In the genomic region with DNA sequence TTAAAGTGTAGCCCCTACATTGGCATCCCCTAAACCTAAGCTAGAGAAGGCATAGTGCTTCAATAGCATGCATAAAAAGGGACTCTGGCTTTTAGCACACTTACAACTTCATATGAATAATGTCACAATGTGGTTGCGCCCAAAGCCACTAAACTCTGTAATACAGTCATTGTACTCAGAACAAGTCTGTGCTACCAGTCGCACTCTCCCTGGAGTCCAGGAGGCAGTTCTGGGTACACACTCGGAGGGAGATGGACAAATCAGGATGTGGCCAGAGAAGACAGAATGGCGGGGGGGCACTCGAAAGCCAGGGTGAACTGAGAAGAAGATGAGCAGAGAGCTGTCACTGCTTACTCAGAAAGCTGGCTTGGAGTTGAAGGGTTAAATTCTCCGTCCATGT, we compare ENCODE assay signal across 16 cellular contexts.
"Had no signal": no experiment of that assay in that cellular context is flagged by ENCODE, and none has a peak within 500 bp of the region (broad histone marks: within the 10 kb centered on the region; RNA-seq: fewer than 3 reads in every experiment).

No MANE protein-coding gene starts in this region.

- H3K4me3 ChIP-seq: breast epithelium, gastrocnemius medialis, mucosa of descending colon, SJSA1, stomach had no signal

- H3K27me3 ChIP-seq: breast epithelium, gastrocnemius medialis, neutrophil, SJSA1, stomach had no signal

- H3K36me3 ChIP-seq: breast epithelium, neutrophil had no signal

- H3K4me1 Mint-ChIP-seq: activated CD4-positive, alpha-beta T cell treated with anti-CD3 and anti-CD28 coated beads, Interleukin-2, amount 10 ng/mL, durations not matched to agents 7 days and 5 days; activated naive CD8-positive, alpha-beta T cell treated with anti-CD3 and anti-CD28 coated beads, Interleukin-2, amount 50 U/mL, for 24 hours; natural killer cell had no signal

- ATAC-seq: activated naive CD8-positive, alpha-beta T cell treated with anti-CD3 and anti-CD28 coated beads, Interleukin-2, amount 50 U/mL, for 24 hours; effector memory CD8-positive, alpha-beta T cell; gastrocnemius medialis; natural killer cell had no signal

- H3K4me1 ChIP-seq: breast epithelium had no signal

- H3K27ac ChIP-seq: breast epithelium, neutrophil, SJSA1, stomach had no signal

- H3K27me3 Mint-ChIP-seq: activated naive CD8-positive, alpha-beta T cell treated with anti-CD3 and anti-CD28 coated beads, Interleukin-2, amount 50 U/mL, for 24 hours had no signal

- H3K4me3 Mint-ChIP-seq: activated CD4-positive, alpha-beta T cell treated with anti-CD3 and anti-CD28 coated beads, Interleukin-2, amount 10 ng/mL, durations not matched to agents 7 days and 5 days; activated naive CD4-positive, alpha-beta T cell treated with anti-CD3 and anti-CD28 coated beads for 36 hours; activated naive CD8-positive, alpha-beta T cell treated with anti-CD3 and anti-CD28 coated beads, Interleukin-2, amount 50 U/mL, for 24 hours; effector memory CD8-positive, alpha-beta T cell; natural killer cell had no signal

- H3K9me3 Mint-ChIP-seq: natural killer cell had no signal

- H3K27ac Mint-ChIP-seq: activated CD4-positive, alpha-beta T cell treated with anti-CD3 and anti-CD28 coated beads, Interleukin-2, amount 10 ng/mL, durations not matched to agents 7 days and 5 days; activated naive CD4-positive, alpha-beta T cell treated with anti-CD3 and anti-CD28 coated beads for 36 hours; activated naive CD8-positive, alpha-beta T cell treated with anti-CD3 and anti-CD28 coated beads, Interleukin-2, amount 50 U/mL, for 24 hours; activated T-helper 2 cell treated with anti-CD3 and anti-CD28 coated beads, Interferon-gamma antibody, Interleukin-2, Interleukin-4, amounts not matched to agents 10 μg/mL and 5 μg/mL and 100 μg/mL, durations not matched to agents 14 hours and 24 hours and 36 hours; effector memory CD8-positive, alpha-beta T cell; natural killer cell had no signal

- DNase-seq: activated CD4-positive, alpha-beta T cell treated with anti-CD3 and anti-CD28 coated beads, Interleukin-2, amount 10 ng/mL, durations not matched to agents 7 days and 5 days; activated CD4-positive, CD25-positive, alpha-beta regulatory T cell; activated naive CD4-positive, alpha-beta T cell treated with anti-CD3 and anti-CD28 coated beads for 36 hours; activated naive CD8-positive, alpha-beta T cell treated with anti-CD3 and anti-CD28 coated beads, Interleukin-2, amount 50 U/mL, for 24 hours; aorta; cerebellar nuclear complex; effector memory CD8-positive, alpha-beta T cell; gastrocnemius medialis; mucosa of descending colon; natural killer cell; small intestine; stomach had no signal

- H3K9me3 ChIP-seq: breast epithelium, gastrocnemius medialis, neutrophil had no signal
